In genomic region chr4:108141213-108142045, GRCh38 we compare ENCODE assay signal across 12 cellular contexts. TPM values are rescaled to one million over a fixed set of nuclear protein-coding genes. Genes with fewer than 3 reads are reported as not detected.
DNase-seq lines count a peak whose midpoint lies in the region; ATAC-seq, FAIRE-seq and TF ChIP-seq lines count a peak whose summit lies in the region.
"Had no signal": no experiment of that assay in that cellular context is flagged by ENCODE, and none has a peak within 500 bp of the region (broad histone marks: within the 10 kb centered on the region; RNA-seq: fewer than 3 reads in every experiment).

No MANE protein-coding gene starts in this region.

- no peaks in the 10 kb centered on the region for H3K27me3 Mint-ChIP-seq in activated naive CD4-positive, alpha-beta T cell treated with anti-CD3 and anti-CD28 coated beads for 36 hours (ENCODE audit: low read depth)

- H3K4ac ChIP-seq in neuronal stem cell (ENCODE audit: low read length) = no peak overlapping the region

- H3K79me1 ChIP-seq in neuronal stem cell (ENCODE audit: low read depth, low read length) = peaks cover 1% of the 10 kb centered on the region

- TF ChIP-seq CTCF in HepG2 (CRISPR knock-in tag; IDR thresholded peaks at IDR 0.05) = no peak

- CTCF ChIA-PET in activated naive CD4-positive, alpha-beta T cell treated with anti-CD3 and anti-CD28 coated beads for 36 hours (lab: Charles Lee) = interaction anchor here (0.9 to 5.9 kb wide), 6 partner anchors 8 to 111 kb away, joined by 3 to 28 read pairs (median 4); no protein-coding TSS in a partner anchor
- CTCF ChIA-PET in HepG2 (lab: Yijun Ruan, JAX; ENCODE audit: low intra/inter-chr PET ratio, low total read pairs) = no interaction called here

- H3K14ac ChIP-seq in neuronal stem cell (ENCODE audit: low read length) = no peak overlapping the region

- peak; percentile 72 for DNase-seq in activated naive CD4-positive, alpha-beta T cell treated with anti-CD3 and anti-CD28 coated beads for 36 hours
- no peak for DNase-seq in activated naive CD4-positive, alpha-beta T cell (lab: John Stamatoyannopoulos, UW)
- DNase-seq in NCI-H1417 treated with DMSO at 0.1 percent for 48 hours (lab: John Stamatoyannopoulos, UW) = peak; percentile 95
- peak in 1 of 2 donors; percentile 45 for DNase-seq in activated naive CD4-positive, alpha-beta T cell treated with anti-CD3 and anti-CD28 coated beads, Interleukin-2, amount 50 U/mL, for 72 hours (ENCODE audit: low spot score in 2 of 2)
- no peak for DNase-seq in stimulated activated naive CD8-positive, alpha-beta T cell treated with anti-CD3 and anti-CD28 coated beads, Interleukin-15, Interleukin-2, amounts not matched to agents 100 U/mL and 50 U/mL, for 24 hours
- no peak for DNase-seq in neuronal stem cell (ENCODE audit: low spot score)
- DNase-seq in HepG2 (ENCODE audit: low spot score) = no peak
- DNase-seq: BE2C had no signal

- in situ Hi-C loops in HepG2 (cut with HindIII; ENCODE audit: extremely low pct_ligation_motif_present, low pct_unique_long_range_greater_than_20kb) = no loop called here

- no peak for TF ChIP-seq RAD21 in HepG2 (CRISPR knock-in tag; IDR thresholded peaks at IDR 0.05)

- no CpG with 5 or more reads among the region's 12 CpGs for WGBS in neuronal stem cell (ENCODE audit: extremely low coverage in 2 of 2, insufficient read length in 2 of 2, insufficient replicate concordance in 1 of 2), 2 donors
- WGBS in HepG2 (ENCODE audit: low lambda C conversion rate) = 70% methylated on average over 12 of the region's 12 CpGs

- H3K4me1 ChIP-seq in neuronal stem cell (ENCODE audit: control insufficient read depth in 2 of 2, insufficient read depth in 1 of 2, low read depth in 1 of 2, low read length in 2 of 2) = peaks cover 14 to 19% of the 10 kb centered on the region in 2 donors
- H3K4me1 ChIP-seq in HepG2 (ENCODE audit: insufficient read depth, low read length) = no peaks in the 10 kb centered on the region
- H3K4me1 ChIP-seq: BE2C, SJSA1 had no signal

- peaks cover 89% of the 10 kb centered on the region for H3K4me1 Mint-ChIP-seq in activated naive CD4-positive, alpha-beta T cell treated with anti-CD3 and anti-CD28 coated beads for 36 hours (ENCODE audit: low read depth)

- no peaks in the 10 kb centered on the region for H3K36me3 ChIP-seq in neuronal stem cell (replicated peaks in 1 of 2; ENCODE audit: control insufficient read depth in 2 of 2, insufficient read depth in 2 of 2, low read length in 2 of 2)
- no peaks in the 10 kb centered on the region for H3K36me3 ChIP-seq in HepG2 (replicated peaks in 1 of 2; ENCODE audit: control insufficient read depth in 1 of 2, insufficient read depth in 2 of 2, low read length in 2 of 2)
- H3K36me3 ChIP-seq: BE2C had no signal

- H2BK5ac ChIP-seq in neuronal stem cell (ENCODE audit: low read length) = no peak overlapping the region

- H3K9me3 ChIP-seq in neuronal stem cell (replicated peaks in 1 of 2; ENCODE audit: control insufficient read depth in 2 of 2, insufficient read depth in 1 of 2, low read depth in 1 of 2, low read length in 2 of 2) (no peaks in the 10 kb centered on the region), HepG2 (ENCODE audit: low read length) (no peaks in the 10 kb centered on the region)
- H3K9me3 ChIP-seq: BE2C, SJSA1 had no signal

- no peak for TF ChIP-seq EP300 in HepG2 (IDR thresholded peaks at IDR 0.05; ENCODE audit: low read depth in 2 of 2, low read length in 2 of 2)
- TF ChIP-seq EP300 in HepG2 (CRISPR knock-in tag; IDR thresholded peaks at IDR 0.05; ENCODE audit: borderline replicate concordance) = no peak

- H2BK12ac ChIP-seq in neuronal stem cell (ENCODE audit: low read length) = no peak overlapping the region

- no peak overlapping the region for H4K8ac ChIP-seq in neuronal stem cell (ENCODE audit: low read depth, low read length)

- no peak overlapping the region for H2BK15ac ChIP-seq in neuronal stem cell (ENCODE audit: low read length)

- H3K4me3 Mint-ChIP-seq in activated naive CD4-positive, alpha-beta T cell treated with anti-CD3 and anti-CD28 coated beads for 36 hours = peak overlapping the region; percentile 77

- FAIRE-seq in HepG2 (lab: Jason Lieb, UNC) = no peak
- FAIRE-seq: bronchial epithelial cell had no signal

- POLR2A ChIA-PET in HepG2 (lab: Yijun Ruan, JAX) = no interaction called here

- no TSS peak for BruUV-seq in HepG2 (replicated peaks; lab: Mats Ljungman, UMichigan)

- H2BK120ac ChIP-seq in neuronal stem cell (ENCODE audit: low read depth, low read length) = no peak overlapping the region

- no peak overlapping the region for H3K23ac ChIP-seq in neuronal stem cell (ENCODE audit: low read depth, low read length, poor library complexity)

- no peak overlapping the region for H3K27ac ChIP-seq in neuronal stem cell (replicated peaks; ENCODE audit: low read length)
- H3K27ac ChIP-seq in HepG2 (ENCODE audit: extremely low read length, insufficient read depth, low read length) = no peak overlapping the region
- H3K27ac ChIP-seq: SJSA1 had no signal

- H2AFZ ChIP-seq in neuronal stem cell (ENCODE audit: low read length) (no peak overlapping the region), HepG2 (ENCODE audit: low read length) (no peak overlapping the region)

- peak overlapping the region; percentile 99 for H3K27ac Mint-ChIP-seq in activated naive CD4-positive, alpha-beta T cell treated with anti-CD3 and anti-CD28 coated beads for 36 hours
- H3K27ac Mint-ChIP-seq in activated naive CD4-positive, alpha-beta T cell treated with anti-CD3 and anti-CD28 coated beads, Interleukin-2, amount 50 U/mL, for 72 hours = peak overlapping the region; percentile 94 to 100

- TF ChIP-seq POLR2A in HepG2 (IDR thresholded peaks at IDR 0.05; ENCODE audit: insufficient read depth in 1 of 2, low read depth in 2 of 2, low read length in 2 of 2) = no peak

- peak; percentile 66 to 77 for ATAC-seq in activated naive CD4-positive, alpha-beta T cell treated with anti-CD3 and anti-CD28 coated beads, Interleukin-2, amount 50 U/mL, for 72 hours
- ATAC-seq in stimulated activated naive CD8-positive, alpha-beta T cell treated with anti-CD3 and anti-CD28 coated beads, Interleukin-15, Interleukin-2, amounts not matched to agents 100 U/mL and 50 U/mL, for 24 hours = peak; percentile 20
- ATAC-seq in HG03521 (IDR thresholded peaks at IDR 0.05; ENCODE audit: unreplicated experiment) (no peak), HepG2 (no peak)
- ATAC-seq: left lobe of liver had no signal

- no peaks in the 10 kb centered on the region for H3K79me2 ChIP-seq in HepG2 (ENCODE audit: insufficient read depth, low read length)

- H3K4me3 ChIP-seq in neuronal stem cell (ENCODE audit: low read length in 2 of 2) (no peak overlapping the region), HepG2 (replicated peaks in 1 of 3; ENCODE audit: insufficient read depth in 1 of 3, low read depth in 2 of 3, low read length in 3 of 3) (no peak overlapping the region)
- H3K4me3 ChIP-seq: SJSA1 had no signal

- H3K36me3 Mint-ChIP-seq in activated naive CD4-positive, alpha-beta T cell treated with anti-CD3 and anti-CD28 coated beads for 36 hours (ENCODE audit: low read depth) = peaks cover 69% of the 10 kb centered on the region
- H3K36me3 Mint-ChIP-seq in activated naive CD4-positive, alpha-beta T cell treated with anti-CD3 and anti-CD28 coated beads, Interleukin-2, amount 50 U/mL, for 72 hours = peaks cover 11 to 46% of the 10 kb centered on the region in 2 donors

- H3K9ac ChIP-seq in neuronal stem cell (ENCODE audit: low read depth, low read length, poor library complexity) (no peak overlapping the region), HepG2 (ENCODE audit: insufficient read depth, low read depth, low read length) (no peak overlapping the region)

- no peaks in the 10 kb centered on the region for H3K9me3 Mint-ChIP-seq in activated naive CD4-positive, alpha-beta T cell treated with anti-CD3 and anti-CD28 coated beads for 36 hours
- no peaks in the 10 kb centered on the region for H3K9me3 Mint-ChIP-seq in activated naive CD4-positive, alpha-beta T cell treated with anti-CD3 and anti-CD28 coated beads, Interleukin-2, amount 50 U/mL, for 72 hours

- intact Hi-C loops in activated naive CD4-positive, alpha-beta T cell treated with anti-CD3 and anti-CD28 coated beads for 36 hours (cut with micrococcal nuclease) = loop anchor here (1.0 to 10.0 kb wide), 5 partner anchors 15 to 1293 kb away; partner anchors contain the start of genes RPL34 and SEC24B
- intact Hi-C loops in HepG2 (cut with micrococcal nuclease; ENCODE audit: unreplicated experiment) = no loop called here

- H2AK5ac ChIP-seq in neuronal stem cell (ENCODE audit: low read depth, low read length) = no peak overlapping the region

- no peaks in the 10 kb centered on the region for H3K27me3 ChIP-seq in neuronal stem cell (ENCODE audit: control insufficient read depth in 3 of 3, insufficient read depth in 3 of 3, low read depth in 1 of 3, low read length in 3 of 3)
- no peaks in the 10 kb centered on the region for H3K27me3 ChIP-seq in HepG2 (ENCODE audit: control insufficient read depth in 1 of 2, insufficient read depth in 2 of 2, low read length in 2 of 2)
- H3K27me3 ChIP-seq: SJSA1 had no signal

- no peak overlapping the region for H4K91ac ChIP-seq in neuronal stem cell (ENCODE audit: low read depth, low read length, poor library complexity)

- no peaks in the 10 kb centered on the region for H4K20me1 ChIP-seq in HepG2 (ENCODE audit: insufficient read depth, low read length)

- H3K18ac ChIP-seq in neuronal stem cell (ENCODE audit: low read length) = no peak overlapping the region

- H3K4me2 ChIP-seq in neuronal stem cell (ENCODE audit: insufficient read depth, low read length, poor library complexity, severe bottlenecking) (no peak overlapping the region), HepG2 (ENCODE audit: low read depth, low read length) (no peak overlapping the region)

RNA-seq across cellular contexts. Expression of gene LEF1, which starts 27.3 kb away (rescaled TPM):
- total RNA-seq in activated naive CD4-positive, alpha-beta T cell treated with anti-CD3 and anti-CD28 coated beads for 36 hours = 100 to 1,000 TPM; 350 to 367 TPM
- total RNA-seq in activated naive CD4-positive, alpha-beta T cell treated with anti-CD3 and anti-CD28 coated beads, Interleukin-2, amount 50 U/mL, for 72 hours = 100 to 1,000 TPM; 205 to 291 TPM
- 17.2 TPM for polyA plus RNA-seq in neuronal stem cell (2013, experiment 1 of 2)
- polyA plus RNA-seq in neuronal stem cell (2013, experiment 2 of 2) = 17.0 TPM
- 0.22 and 0.35 TPM in 2 replicates for total RNA-seq in HepG2 (2016; rRNA removed; fragmentation: Illumina TruSeq; extraction: Trizol)
- total RNA-seq in HepG2 (2016; cell fraction: cytosol; rRNA removed; fragmentation: Illumina TruSeq; extraction: Trizol; ENCODE audit: low read depth) = 0.51 and 0.62 TPM in 2 replicates
- total RNA-seq in HepG2 (2016; cell fraction: insoluble cytoplasmic fraction; rRNA removed; fragmentation: Illumina TruSeq; extraction: Trizol) = 0.12 and 0.32 TPM in 2 replicates
- 0.65 TPM in 2 replicates for total RNA-seq in HepG2 (2016; cell fraction: membrane; rRNA removed; fragmentation: Illumina TruSeq; extraction: Trizol)
- total RNA-seq in HepG2 (2016; cell fraction: nucleus; rRNA removed; fragmentation: Illumina TruSeq; extraction: Trizol) = 0.50 and 0.63 TPM in 2 replicates
- 0.29 and 0.31 TPM in 2 replicates for polyA plus RNA-seq in HepG2 (2011; rRNA removed)
- polyA plus RNA-seq in HepG2 (2011; cell fraction: cytosol; rRNA removed) = 0.18 and 0.52 TPM in 2 replicates
- 0.24 and 0.31 TPM in 2 replicates for polyA plus RNA-seq in HepG2 (2011; cell fraction: nucleus; rRNA removed)
- 0.15 and 0.36 TPM in 2 replicates for polyA plus RNA-seq in HepG2 (2012)
- 0.42 and 0.57 TPM in 2 replicates for polyA plus RNA-seq in HepG2 (2016; cell fraction: cytosol; fragmentation: Illumina TruSeq; extraction: Trizol; ENCODE audit: low read depth)
- 0.66 and 0.85 TPM in 2 replicates for polyA plus RNA-seq in HepG2 (2016; cell fraction: insoluble cytoplasmic fraction; fragmentation: Illumina TruSeq; extraction: Trizol; ENCODE audit: low read depth)
- polyA plus RNA-seq in HepG2 (2016; cell fraction: membrane; fragmentation: Illumina TruSeq; extraction: Trizol; ENCODE audit: low read depth) = 0.50 and 0.81 TPM in 2 replicates
- 0.83 and 1.2 TPM in 2 replicates for polyA plus RNA-seq in HepG2 (2016; cell fraction: nucleus; fragmentation: Illumina TruSeq; extraction: Trizol; ENCODE audit: insufficient read depth, low read depth)
- 0.33 and 0.78 TPM in 2 replicates for polyA minus RNA-seq in HepG2 (2011; rRNA and poly(A)+ RNA removed; ENCODE audit: low replicate concordance)
- polyA minus RNA-seq in HepG2 (2011; cell fraction: cytosol; rRNA and poly(A)+ RNA removed) = not detected in 2 replicates
- 0.39 TPM in 1 of 2 replicates, not detected in the other for polyA minus RNA-seq in HepG2 (2011; cell fraction: nucleus; rRNA and poly(A)+ RNA removed)
- total RNA-seq: bronchial epithelial cell had no signal

Comparison
In these comparisons a context has a peak if more than half of its experiments do, and no peak if none do; other contexts are left out.
1. DNase-seq: peak in activated naive CD4-positive, alpha-beta T cell treated with anti-CD3 and anti-CD28 coated beads for 36 hours (single experiment) and NCI-H1417 treated with DMSO at 0.1 percent for 48 hours (single experiment); none in activated naive CD4-positive, alpha-beta T cell (0 of 4), stimulated activated naive CD8-positive, alpha-beta T cell treated with anti-CD3 and anti-CD28 coated beads, Interleukin-15, Interleukin-2, amounts not matched to agents 100 U/mL and 50 U/mL, for 24 hours (single experiment), neuronal stem cell (single experiment) and HepG2 (single experiment).
2. ATAC-seq: peak in activated naive CD4-positive, alpha-beta T cell treated with anti-CD3 and anti-CD28 coated beads, Interleukin-2, amount 50 U/mL, for 72 hours (2 of 2) and stimulated activated naive CD8-positive, alpha-beta T cell treated with anti-CD3 and anti-CD28 coated beads, Interleukin-15, Interleukin-2, amounts not matched to agents 100 U/mL and 50 U/mL, for 24 hours (single experiment); none in HG03521 (single experiment) and HepG2 (single experiment).
3. RNA of gene LEF1, which starts 27.3 kb away (total RNA-seq): 350 to 367 TPM in activated naive CD4-positive, alpha-beta T cell treated with anti-CD3 and anti-CD28 coated beads for 36 hours and 205 to 291 TPM in activated naive CD4-positive, alpha-beta T cell treated with anti-CD3 and anti-CD28 coated beads, Interleukin-2, amount 50 U/mL, for 72 hours; 0.12 to 0.65 TPM in HepG2; every median in the first group is over 100 times any median in the second.